ENCODE assay signal across 1 cellular context in the genomic region with DNA sequence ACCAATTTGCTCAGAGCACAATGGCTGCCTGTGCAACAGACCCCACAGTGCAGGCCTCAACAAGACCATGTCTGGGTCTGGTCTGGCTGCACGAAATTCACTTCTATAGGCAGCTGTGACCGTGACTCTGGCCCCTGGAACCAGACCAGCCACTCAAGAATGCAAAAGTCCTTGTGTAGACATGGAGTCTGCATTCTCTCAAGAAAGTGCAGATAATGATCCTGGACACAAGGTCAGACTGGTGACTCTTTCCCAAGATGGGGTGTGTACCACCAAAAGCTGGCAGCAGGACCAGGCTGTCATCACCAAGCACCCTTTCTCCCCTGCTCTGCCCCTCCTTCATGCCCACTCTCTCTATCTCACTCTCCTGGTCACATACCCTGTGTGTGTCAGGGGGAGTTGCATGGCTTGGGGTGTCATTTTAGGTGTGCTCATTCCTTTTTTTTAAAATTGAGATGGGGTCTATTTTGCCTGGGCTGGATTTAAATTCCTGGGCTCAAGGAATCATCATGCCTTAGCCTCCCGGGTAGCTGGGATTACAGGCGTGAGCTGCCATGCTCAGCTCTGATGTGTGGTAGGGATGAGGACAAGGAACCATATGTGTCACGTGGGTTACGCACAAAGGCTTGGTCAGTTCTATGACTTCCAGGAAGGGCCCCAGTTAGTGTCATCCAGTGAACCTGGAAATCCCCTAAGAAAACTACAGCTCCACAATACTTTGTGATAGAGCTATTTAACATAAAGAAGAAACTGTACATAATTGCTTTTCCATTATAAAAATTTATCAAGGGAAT.
TF ChIP-seq lines count a peak whose summit lies in the region.

No MANE protein-coding gene starts in this region.

TF ChIP-seq in K562, 482 proteins besides CTCF, POLR2A, EP300 and RAD21:
- TF ChIP-seq CSDE1 (IDR thresholded peaks at IDR 0.05) (no peak), POLR2AphosphoS2 (IDR thresholded peaks at IDR 0.05; ENCODE audit: low read length) (0 out of 2 replicates have a peak, but pooled peaks have one; percentile 10)
